Comparison of ENCODE assay signal across 8 cellular contexts in genomic region chr10:79022565-79023488, GRCh38. TPM values are rescaled to one million over a fixed set of nuclear protein-coding genes. Genes with fewer than 3 reads are reported as not detected.
DNase-seq lines count a peak whose midpoint lies in the region; ATAC-seq and TF ChIP-seq lines count a peak whose summit lies in the region.

No MANE protein-coding gene starts in this region.

- H3K27ac ChIP-seq in CD4-positive, alpha-beta memory T cell (ENCODE audit: low read depth, low read length) = no peak overlapping the region
- H3K27ac ChIP-seq in endodermal cell (ENCODE audit: low read depth, low read length) = no peak overlapping the region

- peak overlapping the region in 7 of 8 donors; percentile 24 to 89 (median 79) for H3K4me3 Mint-ChIP-seq in CD4-positive, alpha-beta memory T cell
- no peak overlapping the region for H3K4me3 Mint-ChIP-seq in endodermal cell

- CTCF ChIA-PET in CD4-positive, alpha-beta memory T cell (lab: Charles Lee; ENCODE audit: partially characterized antibody) = no interaction called here

- H3K9ac ChIP-seq in endodermal cell (ENCODE audit: extremely low read depth, low read length, poor library complexity, severe bottlenecking) = no peak overlapping the region

- no peaks in the 10 kb centered on the region for H3K27me3 ChIP-seq in CD4-positive, alpha-beta memory T cell (ENCODE audit: insufficient read depth, low read length)
- no peaks in the 10 kb centered on the region for H3K27me3 ChIP-seq in endodermal cell (ENCODE audit: control insufficient read depth, insufficient read depth, low read length, poor library complexity, severe bottlenecking)

- no peak overlapping the region for H3K4me3 ChIP-seq in CD4-positive, alpha-beta memory T cell (ENCODE audit: low read length in 2 of 2)
- H3K4me3 ChIP-seq in endodermal cell (ENCODE audit: low read length) = no peak overlapping the region

- POLR2A ChIA-PET in CD4-positive, alpha-beta memory T cell (lab: Charles Lee; ENCODE audit: partially characterized antibody) = interaction anchor here (0.8 to 1.7 kb wide), 4 partner anchors 10 to 45 kb away, joined by 3 to 6 read pairs (median 4); no protein-coding TSS in a partner anchor

- H3K4me1 Mint-ChIP-seq in CD4-positive, alpha-beta memory T cell = peaks cover 11 to 37% (median 27%) of the 10 kb centered on the region in 4 donors
- H3K4me1 Mint-ChIP-seq in endodermal cell = peaks cover 36% of the 10 kb centered on the region

- H3K27ac Mint-ChIP-seq in CD4-positive, alpha-beta memory T cell = peak overlapping the region in 5 of 7 donors; percentile 43 to 72 (median 64)
- no peak overlapping the region for H3K27ac Mint-ChIP-seq in endodermal cell

- peak; percentile 81 for ATAC-seq in GM21576 (IDR thresholded peaks at IDR 0.05; ENCODE audit: unreplicated experiment)

- peaks cover 0 to 2% of the 10 kb centered on the region in 2 donors for H3K36me3 Mint-ChIP-seq in CD4-positive, alpha-beta memory T cell
- no peaks in the 10 kb centered on the region for H3K36me3 Mint-ChIP-seq in endodermal cell (ENCODE audit: low read depth)

- H3K9me3 Mint-ChIP-seq in CD4-positive, alpha-beta memory T cell = peaks cover 0 to 3% (median under 1%) of the 10 kb centered on the region in 8 donors
- no peaks in the 10 kb centered on the region for H3K9me3 Mint-ChIP-seq in endodermal cell

- DNase-seq in CD4-positive, alpha-beta memory T cell = no peak
- DNase-seq in NCI-H2171 (lab: John Stamatoyannopoulos, UW) (peak; percentile 32), endodermal cell (peak; percentile 88), pulmonary artery endothelial cell (ENCODE audit: low read depth, low spot score) (peak; percentile 13), DMS79 treated with DMSO at 0.1 percent for 48 hours (lab: John Stamatoyannopoulos, UW) (no peak), NCI-H748 (lab: John Stamatoyannopoulos, UW; ENCODE audit: unreplicated experiment) (no peak), GF-D8 (lab: John Stamatoyannopoulos, UW) (no peak)

- no peaks in the 10 kb centered on the region for H3K9me3 ChIP-seq in CD4-positive, alpha-beta memory T cell (ENCODE audit: control insufficient read depth in 1 of 2, low read length in 2 of 2)
- peaks cover under 1% of the 10 kb centered on the region for H3K9me3 ChIP-seq in endodermal cell (ENCODE audit: control insufficient read depth, low read length)

- no peak for TF ChIP-seq CTCF in endodermal cell (conservative IDR thresholded peaks at IDR 0.05)

- WGBS in endodermal cell (ENCODE audit: insufficient coverage in 1 of 2, insufficient read length in 1 of 2), 2 experiments = 88 to 92% methylated on average over 23 to 25 of the region's 25 CpGs

- H3K36me3 ChIP-seq in CD4-positive, alpha-beta memory T cell (ENCODE audit: insufficient read depth, low read length) = no peaks in the 10 kb centered on the region
- H3K36me3 ChIP-seq in endodermal cell (ENCODE audit: control insufficient read depth, insufficient read depth, low read length) = no peaks in the 10 kb centered on the region

- no peaks in the 10 kb centered on the region for H3K27me3 Mint-ChIP-seq in CD4-positive, alpha-beta memory T cell
- no peaks in the 10 kb centered on the region for H3K27me3 Mint-ChIP-seq in endodermal cell (ENCODE audit: insufficient read depth)

- H3K4me1 ChIP-seq in CD4-positive, alpha-beta memory T cell (ENCODE audit: insufficient read depth, low read length) = peaks cover 25% of the 10 kb centered on the region
- H3K4me1 ChIP-seq in endodermal cell (ENCODE audit: control insufficient read depth, insufficient read depth, low read length) = peaks cover 21% of the 10 kb centered on the region

- intact Hi-C loops in CD4-positive, alpha-beta memory T cell (cut with micrococcal nuclease) = no loop called here

RNA-seq across cellular contexts. Expression of gene ZMIZ1, which starts 45.9 kb away (rescaled TPM):
- total RNA-seq in CD4-positive, alpha-beta memory T cell = 10 to 100 TPM; 23.1 to 25.4 TPM
- polyA plus RNA-seq in CD4-positive, alpha-beta memory T cell = 1 to 10 TPM in 1 of 2 donors, under 1 TPM in 1; 0.58 to 4.9 TPM
- total RNA-seq in endodermal cell (10 to 100 TPM; 65.3 to 67.5 TPM), pulmonary artery endothelial cell (7.7 and 9.3 TPM in 2 replicates)
- 77.5 TPM for polyA plus RNA-seq in endodermal cell (2013, experiment 1 of 2)
- polyA plus RNA-seq in endodermal cell (2013, experiment 2 of 2) = 68.6 TPM

Comparison
In these comparisons a context has a peak if more than half of its experiments do, and no peak if none do; other contexts are left out.
1. DNase-seq: peak in NCI-H2171 (single experiment), endodermal cell (single experiment) and pulmonary artery endothelial cell (single experiment); none in CD4-positive, alpha-beta memory T cell (0 of 5), DMS79 treated with DMSO at 0.1 percent for 48 hours (single experiment), NCI-H748 (single experiment) and GF-D8 (single experiment).